8 cellular contexts compared by ENCODE assay signal in the genomic region with DNA sequence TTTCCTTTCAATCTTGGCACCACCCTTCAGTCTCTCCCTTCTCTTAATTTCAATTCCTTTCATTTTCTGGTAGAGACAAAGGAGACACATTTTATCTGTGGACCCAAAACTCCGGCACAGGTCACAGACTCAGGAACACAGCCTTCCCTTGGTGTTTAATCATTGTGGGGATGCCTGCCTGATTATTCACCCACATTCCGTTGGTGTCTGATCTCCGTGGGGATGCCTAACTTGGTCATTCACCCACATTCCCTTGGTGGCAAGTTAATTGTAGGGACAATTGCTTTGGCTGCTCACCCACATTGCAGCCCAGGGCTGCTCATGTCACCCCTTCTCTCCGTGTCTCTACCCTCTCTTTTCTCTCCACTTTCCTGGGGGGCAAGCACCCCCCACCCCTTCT. TPM values are rescaled to one million over a fixed set of nuclear protein-coding genes. Genes with fewer than 3 reads are reported as not detected.
DNase-seq lines count a peak whose midpoint lies in the region; ATAC-seq, FAIRE-seq and TF ChIP-seq lines count a peak whose summit lies in the region.
"Not testable (repeated sequence)": the region's sequence is repeated elsewhere in the genome, so short reads cannot be mapped to it uniquely, and the experiment has no call there.

No MANE protein-coding gene starts in this region.

- H3K79me2 ChIP-seq in astrocyte (ENCODE audit: insufficient read depth, low read length); H1 (ENCODE audit: control insufficient read depth in 1 of 2, insufficient read depth in 2 of 2, low read length in 2 of 2): not testable (repeated sequence)

- CTCF ChIA-PET in AG04450 (lab: Charles Lee): not testable (repeated sequence)
- CTCF ChIA-PET in H1 (lab: Charles Lee; ENCODE audit: partially characterized antibody): interaction anchor here (1.0 to 1.2 kb wide), 2 partner anchors 8 to 11 kb away, joined by 3 read pairs; no protein-coding TSS in a partner anchor

- not testable (repeated sequence) for H3K4me1 ChIP-seq in RWPE2 (ENCODE audit: insufficient read depth, poor library complexity, severe bottlenecking); astrocyte (ENCODE audit: insufficient read depth, low read length); H1 (replicated peaks in 1 of 4; ENCODE audit: control insufficient read depth in 3 of 4, insufficient read depth in 4 of 4, low read length in 3 of 4)

- not testable (repeated sequence) for H3K14ac ChIP-seq in H1 (ENCODE audit: insufficient read length)

- H4K20me1 ChIP-seq in astrocyte (ENCODE audit: insufficient read depth, low read length); H1 (replicated peaks in 1 of 2; ENCODE audit: control insufficient read depth in 1 of 2, insufficient read depth in 2 of 2, low read length in 2 of 2): not testable (repeated sequence)

- WGBS in H1 (ENCODE audit: extremely low coverage in 1 of 2, insufficient coverage in 1 of 2, insufficient read length in 1 of 2, insufficient replicate concordance in 2 of 2, low coverage in 1 of 2, low lambda C conversion rate in 2 of 2, missing lambda C conversion rate in 1 of 2), 2 experiments: 87% methylated on average over 4 of the region's 4 CpGs; no CpG with 5 or more reads in 1 of the 2 experiments

- not testable (repeated sequence) for H4K91ac ChIP-seq in H1 (replicated peaks; ENCODE audit: insufficient read length, low read length)

- H3K23me2 ChIP-seq in H1 (ENCODE audit: low read depth, low read length): not testable (repeated sequence)

- H3K4me3 ChIP-seq in AG04450 (ENCODE audit: low read depth, low read length); RWPE2 (ENCODE audit: severe bottlenecking); astrocyte (ENCODE audit: insufficient read depth, low read depth, low read length); H1 (ENCODE audit: extremely low read depth in 1 of 4, insufficient read depth in 2 of 4, low read depth in 3 of 4, low read length in 4 of 4): not testable (repeated sequence)

- H3K9ac ChIP-seq in astrocyte (ENCODE audit: low read length): peak overlapping the region; percentile 23
- not testable (repeated sequence) for H3K9ac ChIP-seq in H1 (replicated peaks in 1 of 4; ENCODE audit: extremely low read depth in 1 of 4, low read depth in 3 of 4, low read length in 3 of 4)

- not testable (repeated sequence) for H2BK20ac ChIP-seq in H1 (ENCODE audit: low read length)

- not testable (repeated sequence) for H3K4me1 Mint-ChIP-seq in astrocyte (ENCODE audit: low read depth, unreplicated experiment)

- not testable (repeated sequence) for H2BK15ac ChIP-seq in H1 (ENCODE audit: low read length)

- not testable (repeated sequence) for H3K23ac ChIP-seq in H1 (ENCODE audit: insufficient read length)

- H3K4ac ChIP-seq in H1 (replicated peaks; ENCODE audit: insufficient read length, low read depth, low read length): not testable (repeated sequence)

- H3K36me3 Mint-ChIP-seq in astrocyte (ENCODE audit: low read depth, unreplicated experiment): not testable (repeated sequence)

- H3K27ac Mint-ChIP-seq in astrocyte (ENCODE audit: unreplicated experiment): not testable (repeated sequence)

- peak overlapping the region; percentile 25 for H2AFZ ChIP-seq in astrocyte (ENCODE audit: low read depth, low read length)
- H2AFZ ChIP-seq in H1 (ENCODE audit: low read length): not testable (repeated sequence)

- TF ChIP-seq RAD21 in Ishikawa (IDR thresholded peaks at IDR 0.05; ENCODE audit: low read depth); H1 (IDR thresholded peaks at IDR 0.05 in 1 of 2, conservative IDR thresholded peaks at IDR 0.05 in 1 of 2; ENCODE audit: low read depth in 2 of 2, low read length in 2 of 2): not testable (repeated sequence)

- not testable (repeated sequence) for H3K9me3 ChIP-seq in AG04450 (ENCODE audit: control insufficient read depth, insufficient read depth, low read length); RWPE2 (ENCODE audit: severe bottlenecking); astrocyte (ENCODE audit: insufficient read depth, low read depth, low read length); H1 (ENCODE audit: insufficient read depth in 2 of 2, low read depth in 1 of 2, low read length in 1 of 2)

- H3K9me3 Mint-ChIP-seq in astrocyte (ENCODE audit: unreplicated experiment): not testable (repeated sequence)

- not testable (repeated sequence) for H3K4me3 Mint-ChIP-seq in astrocyte (ENCODE audit: unreplicated experiment)

- DNase-seq in AG04450 (ENCODE audit: low read depth, low spot score); RWPE2 (ENCODE audit: low spot score); H1 (ENCODE audit: low read depth in 1 of 2, low spot score in 2 of 2): not testable (repeated sequence)
- DNase-seq in GM04503 (ENCODE audit: low read depth): peak; percentile 72
- peak; percentile 73 for DNase-seq in astrocyte (ENCODE audit: low read depth)
- peak; percentile 81 for DNase-seq in glomerular visceral epithelial cell (ENCODE audit: extremely low spot score)
- peak; percentile 84 for DNase-seq in renal cortical epithelial cell (ENCODE audit: low read depth)

- not testable (repeated sequence) for H3K27me3 ChIP-seq in AG04450 (ENCODE audit: control insufficient read depth, insufficient read depth, low read length); RWPE2 (ENCODE audit: insufficient read depth, poor library complexity, severe bottlenecking); astrocyte (ENCODE audit: insufficient read depth, low read length); H1 (replicated peaks in 1 of 4; ENCODE audit: control insufficient read depth in 3 of 4, extremely low read depth in 1 of 4, insufficient read depth in 3 of 4, low read length in 3 of 4)

- not testable (repeated sequence) for H2BK120ac ChIP-seq in H1 (replicated peaks; ENCODE audit: low read depth, low read length)

- not testable (repeated sequence) for H4K5ac ChIP-seq in H1 (ENCODE audit: insufficient read length, low read depth, low read length)

- not testable (repeated sequence) for H2BK5ac ChIP-seq in H1 (ENCODE audit: low read depth, low read length)

- POLR2A ChIA-PET in AG04450 (lab: Yijun Ruan, JAX): not testable (repeated sequence)
- POLR2A ChIA-PET in H1 (lab: Charles Lee; ENCODE audit: partially characterized antibody): interaction anchor here (0.9 kb wide), 1 partner anchor 39 kb away, joined by 4 read pairs; no protein-coding TSS in a partner anchor

- ATAC-seq in RWPE2 (ENCODE audit: low read depth): not testable (repeated sequence)

- H3K56ac ChIP-seq in H1 (replicated peaks; ENCODE audit: insufficient read length, low read depth, low read length): not testable (repeated sequence)

- not testable (repeated sequence) for H3K18ac ChIP-seq in H1 (ENCODE audit: extremely low read depth, low read length)

- TF ChIP-seq EP300 in Ishikawa (IDR thresholded peaks at IDR 0.05; ENCODE audit: borderline replicate concordance): peak; percentile 73
- not testable (repeated sequence) for TF ChIP-seq EP300 in H1 (IDR thresholded peaks at IDR 0.05; ENCODE audit: borderline replicate concordance in 1 of 2, low read depth in 2 of 2, low read length in 2 of 2)

- H2AK5ac ChIP-seq in H1 (ENCODE audit: low read depth, low read length): not testable (repeated sequence)

- H4K8ac ChIP-seq in H1 (ENCODE audit: extremely low read depth, insufficient read depth, low read length): not testable (repeated sequence)

- H3K27me3 Mint-ChIP-seq in astrocyte (ENCODE audit: low read depth, unreplicated experiment): not testable (repeated sequence)

- TF ChIP-seq CTCF in AG04450 (IDR thresholded peaks at IDR 0.05; ENCODE audit: low read depth, low read length); RWPE2 (IDR thresholded peaks at IDR 0.05; ENCODE audit: poor library complexity, severe bottlenecking); astrocyte (IDR thresholded peaks at IDR 0.05; ENCODE audit: insufficient read depth, low read depth, low read length); H1 (IDR thresholded peaks at IDR 0.05; ENCODE audit: control extremely low read depth in 1 of 3, insufficient read depth in 1 of 3, low read depth in 1 of 3, low read length in 3 of 3): not testable (repeated sequence)

- H3K27ac ChIP-seq in AG04450 (ENCODE audit: low read depth, low read length) (peak overlapping the region; percentile 11), RWPE2 (ENCODE audit: poor library complexity, severe bottlenecking) (peak overlapping the region; percentile 24), astrocyte (ENCODE audit: low read depth, low read length) (peak overlapping the region; percentile 36)
- not testable (repeated sequence) for H3K27ac ChIP-seq in H1 (ENCODE audit: low read depth, low read length)

- H3K79me1 ChIP-seq in H1 (ENCODE audit: low read depth, low read length): not testable (repeated sequence)

- not testable (repeated sequence) for H3K36me3 ChIP-seq in RWPE2 (ENCODE audit: low read depth); astrocyte (ENCODE audit: insufficient read depth, low read length); H1 (ENCODE audit: control insufficient read depth in 2 of 4, insufficient read depth in 4 of 4, low read length in 3 of 4)

- FAIRE-seq in astrocyte (lab: Jason Lieb, UNC): peak; percentile 79
- FAIRE-seq in H1 (lab: Jason Lieb, UNC): not testable (repeated sequence)

- peak overlapping the region; percentile 73 for H3K4me2 ChIP-seq in astrocyte (ENCODE audit: low read length)
- H3K4me2 ChIP-seq in H1 (ENCODE audit: insufficient read depth in 1 of 2, low read depth in 2 of 2, low read length in 2 of 2): not testable (repeated sequence)

- H2BK12ac ChIP-seq in H1 (ENCODE audit: low read depth, low read length): not testable (repeated sequence)

- not testable (repeated sequence) for TF ChIP-seq POLR2A in H1 (IDR thresholded peaks at IDR 0.05; ENCODE audit: control extremely low read depth in 1 of 2, low read depth in 2 of 2, low read length in 2 of 2)

RNA-seq across cellular contexts. Expression of gene LRRFIP2, which starts 31.7 kb away (rescaled TPM):
- 40.8 and 52.7 TPM in 2 replicates for polyA plus RNA-seq in AG04450 (2011; rRNA removed)
- polyA minus RNA-seq in AG04450 (2011; rRNA and poly(A)+ RNA removed): 25.0 and 32.4 TPM in 2 replicates
- 62.0 and 62.4 TPM in 2 replicates for total RNA-seq in astrocyte
- total RNA-seq in H1 (2021; fragmentation: NEBNext Ultra II Directional; extraction: Animal tissue kit (Norgen Biotek cat#: 25700)): 23.5 and 25.6 TPM in 2 replicates
- 6.1 and 8.8 TPM in 2 replicates for polyA plus RNA-seq in H1 (2011; rRNA removed)
- polyA plus RNA-seq in H1 (2011; cell fraction: cytosol; rRNA removed): 12.6 TPM
- 12.9 TPM for polyA plus RNA-seq in H1 (2011; cell fraction: nucleus; rRNA removed)
- polyA plus RNA-seq in H1 (2012, experiment 1 of 2): 12.6 to 20.2 TPM (median 15.3 TPM) in 4 replicates
- 5.2 TPM for polyA plus RNA-seq in H1 (2012, experiment 2 of 2)
- 18.0 TPM for polyA plus RNA-seq in H1 (2013, experiment 1 of 2)
- polyA plus RNA-seq in H1 (2013, experiment 2 of 2): 19.3 TPM
- 9.4 TPM in 2 replicates for polyA minus RNA-seq in H1 (2011; rRNA and poly(A)+ RNA removed)
- polyA minus RNA-seq in H1 (2011; cell fraction: cytosol; rRNA and poly(A)+ RNA removed): 9.9 TPM
- 32.3 TPM for polyA minus RNA-seq in H1 (2011; cell fraction: nucleus; rRNA and poly(A)+ RNA removed)
- total RNA-seq in renal cortical epithelial cell: 76.9 and 104 TPM in 2 replicates

RNA-seq across cellular contexts. Expression of gene GOLGA4, which starts 37.0 kb away (rescaled TPM):
- 32.4 and 48.4 TPM in 2 replicates for polyA plus RNA-seq in AG04450 (2011; rRNA removed)
- polyA minus RNA-seq in AG04450 (2011; rRNA and poly(A)+ RNA removed): 43.4 and 51.2 TPM in 2 replicates
- total RNA-seq in astrocyte: 69.0 and 73.1 TPM in 2 replicates
- total RNA-seq in H1 (2021; fragmentation: NEBNext Ultra II Directional; extraction: Animal tissue kit (Norgen Biotek cat#: 25700)): 70.4 and 76.5 TPM in 2 replicates
- polyA plus RNA-seq in H1 (2011; rRNA removed): 5.8 and 8.1 TPM in 2 replicates
- 9.5 TPM for polyA plus RNA-seq in H1 (2011; cell fraction: cytosol; rRNA removed)
- 35.1 TPM for polyA plus RNA-seq in H1 (2011; cell fraction: nucleus; rRNA removed)
- 17.4 to 43.1 TPM (median 24.6 TPM) in 4 replicates for polyA plus RNA-seq in H1 (2012, experiment 1 of 2)
- polyA plus RNA-seq in H1 (2012, experiment 2 of 2): 1.8 TPM
- 69.1 TPM for polyA plus RNA-seq in H1 (2013, experiment 1 of 2)
- 58.4 TPM for polyA plus RNA-seq in H1 (2013, experiment 2 of 2)
- polyA minus RNA-seq in H1 (2011; rRNA and poly(A)+ RNA removed): 34.0 and 37.5 TPM in 2 replicates
- polyA minus RNA-seq in H1 (2011; cell fraction: cytosol; rRNA and poly(A)+ RNA removed): 21.0 TPM
- 157 TPM for polyA minus RNA-seq in H1 (2011; cell fraction: nucleus; rRNA and poly(A)+ RNA removed)
- total RNA-seq in renal cortical epithelial cell: 48.8 and 100.0 TPM in 2 replicates
